ENCODE assay signal across 16 cellular contexts in genomic region chr9:74117731-74118130, GRCh38.
A peak's percentile ranks its signal among the peaks of the same experiment; 100 is the strongest.
DNase-seq lines count a peak whose midpoint lies in the region; FAIRE-seq and TF ChIP-seq lines count a peak whose summit lies in the region.
"Had no signal": no experiment of that assay in that cellular context is flagged by ENCODE, and none has a peak within 500 bp of the region (broad histone marks: within the 10 kb centered on the region; RNA-seq: fewer than 3 reads in every experiment).

No MANE protein-coding gene starts in this region.

- DNase-seq in Jurkat, Clone E6-1 (ENCODE audit: low read depth, low spot score), result peak; percentile 10
- DNase-seq in bronchial epithelial cell (ENCODE audit: low read depth), result peak; percentile 3
- peak; percentile 50 for DNase-seq in kidney epithelial cell (ENCODE audit: low read depth)
- no peak for DNase-seq in smooth muscle cell (lab: John Stamatoyannopoulos, UW; ENCODE audit: unreplicated experiment)
- no peak for DNase-seq in stimulated activated CD4-positive, alpha-beta T cell treated with anti-CD3 and anti-CD28 coated beads, Interleukin-2, amount 100 ng/mL, for 48 hours
- no peak for DNase-seq in SKM-1 (lab: John Stamatoyannopoulos, UW; ENCODE audit: unreplicated experiment)
- DNase-seq in DMS53 treated with DMSO at 0.1 percent for 48 hours (lab: John Stamatoyannopoulos, UW; ENCODE audit: unreplicated experiment), result no peak
- DNase-seq: Caco-2; CD4-positive, CD25-positive, alpha-beta regulatory T cell; H9; IMR-90; Kasumi-1; MM.1S; NCI-H1105; NCI-H1694; NCI-H524 had no signal

- no peak overlapping the region for H3K9ac ChIP-seq in smooth muscle cell (ENCODE audit: low read depth)

- H3K4me2 ChIP-seq in smooth muscle cell, result peak overlapping the region; percentile 23

- no peaks in the 10 kb centered on the region for H3F3A ChIP-seq in smooth muscle cell (ENCODE audit: low read depth)

- H3K4me1 ChIP-seq in smooth muscle cell (ENCODE audit: low read depth), result no peaks in the 10 kb centered on the region
- H3K4me1 ChIP-seq: Caco-2 had no signal

- no peaks in the 10 kb centered on the region for H3K9me3 ChIP-seq in smooth muscle cell (replicated peaks; ENCODE audit: low read depth)
- H3K9me3 ChIP-seq: Caco-2 had no signal

- H3K4me3 ChIP-seq in Jurkat, Clone E6-1 (ENCODE audit: low read length), result no peak overlapping the region
- H3K4me3 ChIP-seq in bronchial epithelial cell (ENCODE audit: low read depth, low read length) (no peak overlapping the region), kidney epithelial cell (ENCODE audit: low read depth, low read length) (no peak overlapping the region), smooth muscle cell (no peak overlapping the region)

- no peak for FAIRE-seq in bronchial epithelial cell (lab: Jason Lieb, UNC)

- H3K79me2 ChIP-seq in smooth muscle cell (ENCODE audit: low read depth), result no peaks in the 10 kb centered on the region

- H3K36me3 ChIP-seq in bronchial epithelial cell (ENCODE audit: control insufficient read depth, insufficient read depth, low read length) (no peaks in the 10 kb centered on the region), kidney epithelial cell (ENCODE audit: control insufficient read depth, insufficient read depth, low read length) (no peaks in the 10 kb centered on the region), smooth muscle cell (ENCODE audit: low read depth) (no peaks in the 10 kb centered on the region)

- no peak overlapping the region for H3K27ac ChIP-seq in smooth muscle cell (ENCODE audit: low read depth)

- no peak overlapping the region for H2AFZ ChIP-seq in smooth muscle cell (ENCODE audit: low read depth)

- no peaks in the 10 kb centered on the region for H3K27me3 ChIP-seq in bronchial epithelial cell (ENCODE audit: control insufficient read depth, insufficient read depth, low read length)
- H3K27me3 ChIP-seq in kidney epithelial cell (ENCODE audit: control insufficient read depth, insufficient read depth, low read length), result no peaks in the 10 kb centered on the region
- H3K27me3 ChIP-seq in smooth muscle cell (ENCODE audit: low read depth), result no peaks in the 10 kb centered on the region

- TF ChIP-seq CTCF in bronchial epithelial cell (IDR thresholded peaks at IDR 0.05; ENCODE audit: insufficient read depth, low read length, severe bottlenecking) (no peak), kidney epithelial cell (IDR thresholded peaks at IDR 0.05; ENCODE audit: insufficient read depth, low read length, poor library complexity, severe bottlenecking) (no peak), smooth muscle cell (IDR thresholded peaks at IDR 0.05; ENCODE audit: borderline replicate concordance, insufficient read depth, poor library complexity, severe bottlenecking) (no peak)

- 12% methylated on average over 3 of the region's 3 CpGs for WGBS in smooth muscle cell (ENCODE audit: low lambda C conversion rate)

- no peaks in the 10 kb centered on the region for H4K20me1 ChIP-seq in smooth muscle cell (ENCODE audit: low read depth)

Comparison
In these comparisons a context has a peak if more than half of its experiments do, and no peak if none do; other contexts are left out.
1. DNase-seq: peak in Jurkat, Clone E6-1 (single experiment), bronchial epithelial cell (single experiment) and kidney epithelial cell (single experiment); none in smooth muscle cell (single experiment), stimulated activated CD4-positive, alpha-beta T cell treated with anti-CD3 and anti-CD28 coated beads, Interleukin-2, amount 100 ng/mL, for 48 hours (0 of 2), SKM-1 (single experiment) and DMS53 treated with DMSO at 0.1 percent for 48 hours (single experiment).